In the genomic region with DNA sequence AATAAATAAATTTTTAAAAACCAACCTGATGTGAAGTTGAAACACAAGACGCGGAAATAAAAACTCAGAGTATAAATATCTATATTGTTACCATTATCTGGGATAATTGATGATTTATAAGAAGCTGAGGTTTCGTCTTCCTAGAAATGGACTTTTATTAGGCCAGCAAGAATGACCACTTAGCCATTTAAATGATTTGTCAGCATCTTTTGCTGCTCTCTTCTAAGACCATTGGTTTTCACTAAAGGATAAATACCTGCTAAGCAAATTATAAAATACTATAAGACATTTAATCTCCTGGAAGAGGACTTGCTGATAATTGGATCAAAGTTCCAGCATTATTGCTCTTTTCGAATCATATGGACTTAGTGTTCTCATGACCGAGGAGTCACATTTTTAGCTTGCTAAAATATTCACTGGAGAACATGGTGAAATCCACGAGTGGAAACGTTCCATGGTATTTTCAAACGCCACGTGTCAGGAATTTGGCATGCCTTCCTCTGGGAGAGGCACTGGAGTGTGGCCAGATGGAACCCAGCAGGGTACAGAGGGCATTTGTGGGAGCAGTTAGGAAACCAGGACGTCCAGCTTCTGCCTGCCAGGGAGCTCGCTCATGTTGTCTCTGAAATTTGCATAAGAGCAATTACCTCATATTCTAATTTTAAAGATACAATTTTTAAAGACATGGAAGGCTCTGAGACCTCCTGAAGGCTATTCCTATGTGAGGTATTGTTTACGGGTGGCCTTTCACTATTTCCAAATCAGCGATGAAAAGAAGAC, we compare ENCODE assay signal across 1 cellular context.
A peak's percentile ranks its signal among the peaks of the same experiment; 100 is the strongest.
TF ChIP-seq lines count a peak whose summit lies in the region.

No MANE protein-coding gene starts in this region.

TF ChIP-seq in HepG2, 621 proteins besides CTCF, POLR2A, EP300 and RAD21 (continued from another document):
- TF ChIP-seq, protein P1, sequence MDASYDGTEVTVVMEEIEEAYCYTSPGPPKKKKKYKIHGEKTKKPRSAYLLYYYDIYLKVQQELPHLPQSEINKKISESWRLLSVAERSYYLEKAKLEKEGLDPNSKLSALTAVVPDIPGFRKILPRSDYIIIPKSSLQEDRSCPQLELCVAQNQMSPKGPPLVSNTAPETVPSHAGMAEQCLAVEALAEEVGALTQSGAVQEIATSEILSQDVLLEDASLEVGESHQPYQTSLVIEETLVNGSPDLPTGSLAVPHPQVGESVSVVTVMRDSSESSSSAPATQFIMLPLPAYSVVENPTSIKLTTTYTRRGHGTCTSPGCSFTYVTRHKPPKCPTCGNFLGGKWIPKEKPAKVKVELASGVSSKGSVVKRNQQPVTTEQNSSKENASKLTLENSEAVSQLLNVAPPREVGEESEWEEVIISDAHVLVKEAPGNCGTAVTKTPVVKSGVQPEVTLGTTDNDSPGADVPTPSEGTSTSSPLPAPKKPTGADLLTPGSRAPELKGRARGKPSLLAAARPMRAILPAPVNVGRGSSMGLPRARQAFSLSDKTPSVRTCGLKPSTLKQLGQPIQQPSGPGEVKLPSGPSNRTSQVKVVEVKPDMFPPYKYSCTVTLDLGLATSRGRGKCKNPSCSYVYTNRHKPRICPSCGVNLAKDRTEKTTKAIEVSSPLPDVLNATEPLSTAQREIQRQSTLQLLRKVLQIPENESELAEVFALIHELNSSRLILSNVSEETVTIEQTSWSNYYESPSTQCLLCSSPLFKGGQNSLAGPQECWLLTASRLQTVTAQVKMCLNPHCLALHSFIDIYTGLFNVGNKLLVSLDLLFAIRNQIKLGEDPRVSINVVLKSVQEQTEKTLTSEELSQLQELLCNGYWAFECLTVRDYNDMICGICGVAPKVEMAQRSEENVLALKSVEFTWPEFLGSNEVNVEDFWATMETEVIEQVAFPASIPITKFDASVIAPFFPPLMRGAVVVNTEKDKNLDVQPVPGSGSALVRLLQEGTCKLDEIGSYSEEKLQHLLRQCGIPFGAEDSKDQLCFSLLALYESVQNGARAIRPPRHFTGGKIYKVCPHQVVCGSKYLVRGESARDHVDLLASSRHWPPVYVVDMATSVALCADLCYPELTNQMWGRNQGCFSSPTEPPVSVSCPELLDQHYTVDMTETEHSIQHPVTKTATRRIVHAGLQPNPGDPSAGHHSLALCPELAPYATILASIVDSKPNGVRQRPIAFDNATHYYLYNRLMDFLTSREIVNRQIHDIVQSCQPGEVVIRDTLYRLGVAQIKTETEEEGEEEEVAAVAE (CRISPR knock-in tag; IDR thresholded peaks at IDR 0.05; ENCODE audit: borderline replicate concordance): no peak
- TF ChIP-seq FOSL2 (CRISPR knock-in tag; IDR thresholded peaks at IDR 0.05): no peak
- peak; percentile 75 to 87 for TF ChIP-seq MAFK (conservative IDR thresholded peaks at IDR 0.05 in 1 of 2, IDR thresholded peaks at IDR 0.05 in 1 of 2; ENCODE audit: low read length in 2 of 2)
TF ChIP-seq in HepG2: peak in this region for 4.
